ENCODE assay signal across 10 cellular contexts in the genomic region with DNA sequence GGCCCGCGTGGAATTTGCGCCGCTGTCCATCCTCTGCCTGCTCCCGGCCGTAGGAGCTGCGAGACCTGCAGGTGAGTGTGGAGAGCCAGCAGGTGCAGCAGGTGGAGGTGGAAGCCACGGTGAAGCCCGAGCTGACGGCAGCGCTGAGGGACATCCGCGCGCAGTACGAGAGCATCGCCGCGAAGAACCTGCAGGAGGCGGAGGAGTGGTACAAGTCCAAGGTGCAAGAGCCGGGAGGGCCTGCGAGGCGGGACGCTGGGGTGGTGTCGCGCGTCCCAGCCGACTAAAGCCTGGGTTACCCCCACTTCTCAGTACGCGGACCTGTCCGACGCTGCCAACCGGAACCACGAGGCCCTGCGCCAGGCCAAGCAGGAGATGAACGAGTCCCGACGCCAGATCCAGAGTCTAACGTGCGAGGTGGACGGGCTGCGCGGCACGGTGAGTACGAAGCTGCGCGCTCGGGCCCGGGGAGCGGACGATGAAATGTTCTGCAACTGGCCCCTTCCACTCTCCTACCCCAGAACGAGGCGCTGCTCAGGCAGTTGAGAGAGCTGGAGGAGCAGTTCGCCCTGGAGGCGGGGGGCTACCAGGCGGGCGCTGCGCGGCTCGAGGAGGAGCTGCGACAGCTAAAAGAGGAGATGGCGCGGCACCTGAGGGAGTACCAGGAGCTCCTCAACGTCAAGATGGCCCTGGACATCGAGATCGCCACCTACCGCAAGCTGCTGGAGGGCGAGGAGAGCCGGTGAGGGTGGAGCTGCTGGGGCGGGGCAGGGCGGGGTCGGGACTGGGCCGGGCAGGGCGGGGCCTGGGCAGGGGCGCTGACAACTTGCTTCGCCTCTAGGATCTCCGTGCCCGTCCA. TPM values are rescaled to one million over a fixed set of nuclear protein-coding genes. Genes with fewer than 3 reads are reported as not detected.
DNase-seq lines count a peak whose midpoint lies in the region; TF ChIP-seq lines count a peak whose summit lies in the region.
"Had no signal": no experiment of that assay in that cellular context is flagged by ENCODE, and none has a peak within 500 bp of the region (broad histone marks: within the 10 kb centered on the region; RNA-seq: fewer than 3 reads in every experiment).

No MANE protein-coding gene starts in this region.

- H3K4me1 ChIP-seq in esophagus (ENCODE audit: control insufficient read depth in 2 of 2, insufficient read depth in 2 of 2, low read length in 1 of 2), result peaks cover 0 to 33% of the 10 kb centered on the region in 2 donors

- H3K27ac ChIP-seq in VCaP (no peak overlapping the region; the same call in 1 of the 2 replicates), esophagus (ENCODE audit: low read depth in 2 of 2, low read length in 1 of 2) (no peak overlapping the region)

- H3K4me3 ChIP-seq in esophagus (ENCODE audit: low read depth in 1 of 2, low read length in 2 of 2) (peak overlapping the region; percentile 2 to 34), retinal pigment epithelial cell (ENCODE audit: low read length) (peak overlapping the region; percentile 16)

- peaks cover 0 to 27% of the 10 kb centered on the region in 2 donors for H3K27me3 ChIP-seq in esophagus (ENCODE audit: control insufficient read depth in 1 of 2, insufficient read depth in 2 of 2, low read length in 2 of 2)

- DNase-seq in ELR (ENCODE audit: low read depth) (peak; percentile 72), NAMALWA (ENCODE audit: low spot score) (peak; percentile 65), retinal pigment epithelial cell (ENCODE audit: low read depth) (no peak), mucosa of gallbladder (ENCODE audit: low spot score) (no peak), occipital lobe (lab: John Stamatoyannopoulos, UW) (no peak), SKM-1 (lab: John Stamatoyannopoulos, UW; ENCODE audit: unreplicated experiment) (no peak)

- H3K9me3 ChIP-seq in esophagus (ENCODE audit: control insufficient read depth in 2 of 2, insufficient read depth in 1 of 2, low read depth in 1 of 2, low read length in 1 of 2), result peaks cover 0 to 5% of the 10 kb centered on the region in 2 donors

- 4 to 5% methylated on average over 68 to 77 of the region's 77 CpGs for WGBS in esophagus, 2 donors

- TF ChIP-seq CTCF in VCaP (conservative IDR thresholded peaks at IDR 0.05) (peak; percentile 45), retinal pigment epithelial cell (conservative IDR thresholded peaks at IDR 0.05; ENCODE audit: low read depth, low read length) (no peak)

- H3K36me3 ChIP-seq in esophagus (ENCODE audit: control insufficient read depth in 2 of 2, insufficient read depth in 2 of 2, low read length in 1 of 2), result no peaks in the 10 kb centered on the region

RNA-seq across cellular contexts. Expression of a gene that starts 2.1 kb away (rescaled TPM):
- under 1 TPM; 0.28 to 0.45 TPM for polyA plus RNA-seq in esophagus
- total RNA-seq in mucosa of gallbladder, result 6.3 TPM
- not detected for total RNA-seq in occipital lobe
- total RNA-seq: renal cortical epithelial cell; T-helper 1 cell treated with Interleukin-12 subunit alpha and Interleukin-12 subunit beta and Interleukin-4 antibody, amounts not matched to agents 30 ng/mL and 1 ng/mL, for 36 hours had no signal

RNA-seq across cellular contexts. Expression of a gene that starts 26.0 kb away (rescaled TPM):
- polyA plus RNA-seq in esophagus, result 10 to 100 TPM; 14.0 to 23.6 TPM
- 2.0 TPM for total RNA-seq in mucosa of gallbladder
- total RNA-seq in occipital lobe, result 1.2 TPM

RNA-seq across cellular contexts. Expression of a gene that starts 32.2 kb away (rescaled TPM):
- polyA plus RNA-seq in esophagus, result 1,000 to 10,000 TPM in 1 of 2 donors, 100 to 1,000 TPM in 1; 299 to 1,124 TPM
- total RNA-seq in mucosa of gallbladder, result 99.4 TPM
- total RNA-seq in occipital lobe, result 33.5 TPM

RNA-seq across cellular contexts. Expression of a gene that starts 39.9 kb away (rescaled TPM):
- not detected for polyA plus RNA-seq in esophagus
- total RNA-seq in mucosa of gallbladder (0.12 TPM), occipital lobe (0.16 TPM)
- total RNA-seq: T-helper 1 cell treated with Interleukin-12 subunit alpha and Interleukin-12 subunit beta and Interleukin-4 antibody, amounts not matched to agents 30 ng/mL and 1 ng/mL, for 36 hours had no signal

RNA-seq across cellular contexts. Expression of a gene that starts 49.6 kb away (rescaled TPM):
- polyA plus RNA-seq in esophagus, result under 1 TPM; 0.02 TPM
- total RNA-seq in mucosa of gallbladder (73.7 TPM), occipital lobe (0.78 TPM)
- total RNA-seq: T-helper 1 cell treated with Interleukin-12 subunit alpha and Interleukin-12 subunit beta and Interleukin-4 antibody, amounts not matched to agents 30 ng/mL and 1 ng/mL, for 36 hours had no signal

Comparison
In these comparisons a context has a peak if more than half of its experiments do, and no peak if none do; other contexts are left out.
1. DNase-seq: peak in ELR (single experiment) and NAMALWA (single experiment); none in retinal pigment epithelial cell (single experiment), mucosa of gallbladder (single experiment), occipital lobe (single experiment) and SKM-1 (single experiment).